In genomic region chr4:150867148-150867547, GRCh38 we compare ENCODE assay signal across 1 cellular context.
TF ChIP-seq lines count a peak whose summit lies in the region.

No MANE protein-coding gene starts in this region.

TF ChIP-seq in GM23338, 12 proteins besides CTCF, POLR2A, EP300 and RAD21 (continued from another document):
- TF ChIP-seq, protein P1, sequence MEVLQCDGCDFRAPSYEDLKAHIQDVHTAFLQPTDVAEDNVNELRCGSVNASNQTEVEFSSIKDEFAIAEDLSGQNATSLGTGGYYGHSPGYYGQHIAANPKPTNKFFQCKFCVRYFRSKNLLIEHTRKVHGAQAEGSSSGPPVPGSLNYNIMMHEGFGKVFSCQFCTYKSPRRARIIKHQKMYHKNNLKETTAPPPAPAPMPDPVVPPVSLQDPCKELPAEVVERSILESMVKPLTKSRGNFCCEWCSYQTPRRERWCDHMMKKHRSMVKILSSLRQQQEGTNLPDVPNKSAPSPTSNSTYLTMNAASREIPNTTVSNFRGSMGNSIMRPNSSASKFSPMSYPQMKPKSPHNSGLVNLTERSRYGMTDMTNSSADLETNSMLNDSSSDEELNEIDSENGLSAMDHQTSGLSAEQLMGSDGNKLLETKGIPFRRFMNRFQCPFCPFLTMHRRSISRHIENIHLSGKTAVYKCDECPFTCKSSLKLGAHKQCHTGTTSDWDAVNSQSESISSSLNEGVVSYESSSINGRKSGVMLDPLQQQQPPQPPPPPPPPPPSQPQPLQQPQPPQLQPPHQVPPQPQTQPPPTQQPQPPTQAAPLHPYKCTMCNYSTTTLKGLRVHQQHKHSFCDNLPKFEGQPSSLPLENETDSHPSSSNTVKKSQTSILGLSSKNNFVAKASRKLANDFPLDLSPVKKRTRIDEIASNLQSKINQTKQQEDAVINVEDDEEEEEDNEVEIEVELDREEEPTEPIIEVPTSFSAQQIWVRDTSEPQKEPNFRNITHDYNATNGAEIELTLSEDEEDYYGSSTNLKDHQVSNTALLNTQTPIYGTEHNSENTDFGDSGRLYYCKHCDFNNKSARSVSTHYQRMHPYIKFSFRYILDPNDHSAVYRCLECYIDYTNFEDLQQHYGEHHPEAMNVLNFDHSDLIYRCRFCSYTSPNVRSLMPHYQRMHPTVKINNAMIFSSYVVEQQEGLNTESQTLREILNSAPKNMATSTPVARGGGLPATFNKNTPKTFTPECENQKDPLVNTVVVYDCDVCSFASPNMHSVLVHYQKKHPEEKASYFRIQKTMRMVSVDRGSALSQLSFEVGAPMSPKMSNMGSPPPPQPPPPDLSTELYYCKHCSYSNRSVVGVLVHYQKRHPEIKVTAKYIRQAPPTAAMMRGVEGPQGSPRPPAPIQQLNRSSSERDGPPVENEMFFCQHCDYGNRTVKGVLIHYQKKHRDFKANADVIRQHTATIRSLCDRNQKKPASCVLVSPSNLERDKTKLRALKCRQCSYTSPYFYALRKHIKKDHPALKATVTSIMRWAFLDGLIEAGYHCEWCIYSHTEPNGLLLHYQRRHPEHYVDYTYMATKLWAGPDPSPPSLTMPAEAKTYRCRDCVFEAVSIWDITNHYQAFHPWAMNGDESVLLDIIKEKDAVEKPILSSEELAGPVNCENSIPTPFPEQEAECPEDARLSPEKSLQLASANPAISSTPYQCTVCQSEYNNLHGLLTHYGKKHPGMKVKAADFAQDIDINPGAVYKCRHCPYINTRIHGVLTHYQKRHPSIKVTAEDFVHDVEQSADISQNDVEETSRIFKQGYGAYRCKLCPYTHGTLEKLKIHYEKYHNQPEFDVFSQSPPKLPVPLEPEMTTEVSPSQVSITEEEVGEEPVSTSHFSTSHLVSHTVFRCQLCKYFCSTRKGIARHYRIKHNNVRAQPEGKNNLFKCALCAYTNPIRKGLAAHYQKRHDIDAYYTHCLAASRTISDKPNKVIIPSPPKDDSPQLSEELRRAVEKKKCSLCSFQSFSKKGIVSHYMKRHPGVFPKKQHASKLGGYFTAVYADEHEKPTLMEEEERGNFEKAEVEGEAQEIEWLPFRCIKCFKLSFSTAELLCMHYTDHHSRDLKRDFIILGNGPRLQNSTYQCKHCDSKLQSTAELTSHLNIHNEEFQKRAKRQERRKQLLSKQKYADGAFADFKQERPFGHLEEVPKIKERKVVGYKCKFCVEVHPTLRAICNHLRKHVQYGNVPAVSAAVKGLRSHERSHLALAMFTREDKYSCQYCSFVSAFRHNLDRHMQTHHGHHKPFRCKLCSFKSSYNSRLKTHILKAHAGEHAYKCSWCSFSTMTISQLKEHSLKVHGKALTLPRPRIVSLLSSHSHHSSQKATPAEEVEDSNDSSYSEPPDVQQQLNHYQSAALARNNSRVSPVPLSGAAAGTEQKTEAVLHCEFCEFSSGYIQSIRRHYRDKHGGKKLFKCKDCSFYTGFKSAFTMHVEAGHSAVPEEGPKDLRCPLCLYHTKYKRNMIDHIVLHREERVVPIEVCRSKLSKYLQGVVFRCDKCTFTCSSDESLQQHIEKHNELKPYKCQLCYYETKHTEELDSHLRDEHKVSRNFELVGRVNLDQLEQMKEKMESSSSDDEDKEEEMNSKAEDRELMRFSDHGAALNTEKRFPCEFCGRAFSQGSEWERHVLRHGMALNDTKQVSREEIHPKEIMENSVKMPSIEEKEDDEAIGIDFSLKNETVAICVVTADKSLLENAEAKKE (CRISPR knock-in tag; IDR thresholded peaks at IDR 0.05) = no peak
